Comparison of ENCODE assay signal across 15 cellular contexts in the genomic region with DNA sequence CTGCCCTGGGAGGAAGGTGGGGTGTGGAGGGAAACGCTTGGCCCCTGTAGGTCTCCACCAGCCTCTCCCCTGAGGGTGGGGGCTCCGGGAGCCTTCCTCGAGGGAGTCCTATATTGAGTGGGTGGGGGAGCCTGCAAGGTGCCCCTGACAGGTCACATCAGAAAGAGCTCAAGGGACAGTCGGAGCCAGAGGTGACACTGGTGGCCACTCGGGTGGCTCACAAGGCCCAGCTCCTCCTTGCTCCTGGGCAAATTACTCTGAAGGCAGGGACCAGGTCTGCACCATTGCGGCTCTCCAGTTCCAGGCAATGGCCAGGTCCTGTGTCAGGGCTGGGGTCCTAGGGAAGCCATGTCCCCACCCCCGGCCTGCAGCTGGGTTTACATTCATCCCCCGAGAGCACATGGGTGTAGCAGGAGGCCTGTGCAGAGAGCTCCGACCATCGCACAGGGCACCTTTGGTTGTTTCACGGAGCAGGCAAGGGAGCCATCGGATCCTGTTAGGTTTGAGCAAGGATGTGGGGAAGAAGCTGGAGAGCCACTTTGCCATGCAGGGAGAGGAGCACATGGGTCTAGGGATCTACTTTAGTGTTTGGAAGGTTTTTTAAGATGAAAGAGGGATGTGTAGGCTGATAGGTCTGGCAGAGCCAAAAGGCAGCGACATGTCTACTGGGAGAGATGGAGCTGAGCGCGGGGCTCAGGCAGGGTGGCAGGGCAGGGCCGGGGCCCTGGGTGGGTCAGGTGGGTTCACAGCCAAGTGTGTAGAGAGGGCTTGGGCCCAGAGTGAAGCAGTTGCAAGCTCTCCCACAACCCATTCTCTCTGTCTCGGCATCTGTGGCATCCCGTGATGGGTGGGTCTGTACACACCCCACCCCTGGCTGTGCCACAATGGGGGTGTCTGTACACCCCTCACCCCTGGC. TPM values are rescaled to one million over a fixed set of nuclear protein-coding genes. Genes with fewer than 3 reads are reported as not detected.
A peak's percentile ranks its signal among the peaks of the same experiment; 100 is the strongest.
DNase-seq lines count a peak whose midpoint lies in the region; TF ChIP-seq lines count a peak whose summit lies in the region.
"Had no signal": no experiment of that assay in that cellular context is flagged by ENCODE, and none has a peak within 500 bp of the region (broad histone marks: within the 10 kb centered on the region; RNA-seq: fewer than 3 reads in every experiment).

No MANE protein-coding gene starts in this region.

- H4K20me1 ChIP-seq in hepatocyte (ENCODE audit: insufficient read depth, poor library complexity, severe bottlenecking) (no peaks in the 10 kb centered on the region), mammary epithelial cell (ENCODE audit: insufficient read depth, low read length) (peaks cover 5% of the 10 kb centered on the region)

- 92% methylated on average over 17 of the region's 18 CpGs for WGBS in hepatocyte (ENCODE audit: low lambda C conversion rate, missing lambda C conversion rate)
- WGBS in spleen, 5 donors: 88 to 94% (median 92%) methylated on average over 17 to 18 of the region's 18 CpGs
- 96% methylated on average over 9 of the region's 18 CpGs for WGBS in mammary epithelial cell (ENCODE audit: low coverage, missing lambda C conversion rate)

- CTCF ChIA-PET in mammary epithelial cell (lab: Charles Lee; ENCODE audit: low non-redundant PET): no interaction called here

- no peak overlapping the region for H3K4me3 ChIP-seq in hepatocyte
- H3K4me3 ChIP-seq in spleen: no peak overlapping the region
- H3K4me3 ChIP-seq in mammary epithelial cell (replicated peaks in 1 of 3; ENCODE audit: insufficient read depth in 1 of 3, low read depth in 2 of 3, low read length in 3 of 3): no peak overlapping the region
- H3K4me3 ChIP-seq: colonic mucosa, esophagus muscularis mucosa, heart right ventricle, transverse colon had no signal

- in situ Hi-C loops in mammary epithelial cell (cut with MboI; ENCODE audit: low sequenced_read_pairs in 2 of 2): loop anchor here in 1 of 2 donors (25.0 kb wide), 1 partner anchor 818 kb away; a partner anchor contains a TSS

- H2AFZ ChIP-seq in hepatocyte (no peak overlapping the region), mammary epithelial cell (ENCODE audit: low read depth, low read length) (no peak overlapping the region)

- intact Hi-C loops in spleen (cut with DNase I; ENCODE audit: low total_unique reads) (no loop called here), mammary epithelial cell (cut with micrococcal nuclease) (no loop called here)

- peak; percentile 55 for DNase-seq in activated effector memory CD4-positive, alpha-beta T cell treated with anti-CD3 and anti-CD28 coated beads, Interleukin-2, amount 50 U/mL, for 16 hours
- DNase-seq in activated effector memory CD4-positive, alpha-beta T cell treated with Interleukin-2 at 50 U/mL for 16 hours: no peak
- peak; percentile 41 for DNase-seq in RPMI7951 (ENCODE audit: low read depth)
- no peak for DNase-seq in hepatocyte (ENCODE audit: low spot score)
- peak; percentile 61 for DNase-seq in spleen
- no peak for DNase-seq in mesenteric fat pad (ENCODE audit: low spot score)
- DNase-seq in NCI-H446 (lab: John Stamatoyannopoulos, UW): no peak
- no peak for DNase-seq in mammary epithelial cell
- DNase-seq: activated T-cell treated with anti-CD3 and anti-CD28 coated beads for 4 hours; heart right ventricle; stimulated activated CD4-positive, alpha-beta T cell treated with anti-CD3 and anti-CD28 coated beads, Interleukin-2, amount 100 ng/mL, for 48 hours; transverse colon had no signal

- H3K79me2 ChIP-seq in hepatocyte (no peaks in the 10 kb centered on the region), mammary epithelial cell (ENCODE audit: insufficient read depth, low read length) (no peaks in the 10 kb centered on the region)

- H3K9me2 ChIP-seq in hepatocyte (replicated peaks; ENCODE audit: insufficient read depth): no peaks in the 10 kb centered on the region

- no peak overlapping the region for H3K9ac ChIP-seq in mammary epithelial cell (ENCODE audit: insufficient read depth, low read length)

- no peaks in the 10 kb centered on the region for H3K27me3 ChIP-seq in hepatocyte
- H3K27me3 ChIP-seq in spleen (replicated peaks in 1 of 7): no peaks in the 10 kb centered on the region
- no peaks in the 10 kb centered on the region for H3K27me3 ChIP-seq in mammary epithelial cell (ENCODE audit: insufficient read depth, low read length)
- H3K27me3 ChIP-seq: colonic mucosa, esophagus muscularis mucosa, heart right ventricle, transverse colon had no signal

- H3K36me3 ChIP-seq in hepatocyte (replicated peaks; ENCODE audit: insufficient read depth, low read depth) (no peaks in the 10 kb centered on the region), spleen (peaks cover 0 to 43% (median 26%) of the 10 kb centered on the region in 6 donors), mammary epithelial cell (ENCODE audit: insufficient read depth, low read length) (peaks cover 12% of the 10 kb centered on the region)
- H3K36me3 ChIP-seq: colonic mucosa, transverse colon had no signal

- dilution Hi-C loops in mammary epithelial cell (cut with HindIII; ENCODE audit: low sequenced_read_pairs): loop anchor here (5.0 to 25.0 kb wide), 3 partner anchors 213 to 718 kb away; no protein-coding TSS in a partner anchor

- H3K9me3 ChIP-seq in hepatocyte (ENCODE audit: low read depth): no peaks in the 10 kb centered on the region
- no peaks in the 10 kb centered on the region for H3K9me3 ChIP-seq in spleen
- H3K9me3 ChIP-seq in mammary epithelial cell (replicated peaks; ENCODE audit: insufficient read depth, low read length): no peaks in the 10 kb centered on the region
- H3K9me3 ChIP-seq: colonic mucosa, esophagus muscularis mucosa, heart right ventricle, transverse colon had no signal

- no peak overlapping the region for H3K4me2 ChIP-seq in hepatocyte
- no peak overlapping the region for H3K4me2 ChIP-seq in mammary epithelial cell (ENCODE audit: insufficient read depth, low read depth, low read length)

- H3K27ac ChIP-seq in hepatocyte (peak overlapping the region; percentile 47), spleen (no peak overlapping the region), mammary epithelial cell (ENCODE audit: insufficient read depth, low read depth, low read length) (no peak overlapping the region)
- H3K27ac ChIP-seq: colonic mucosa, esophagus muscularis mucosa, heart right ventricle, transverse colon had no signal

- TF ChIP-seq CTCF in hepatocyte (IDR thresholded peaks at IDR 0.05; ENCODE audit: poor library complexity) (no peak), spleen (IDR thresholded peaks at IDR 0.05 in 8 of 11, conservative IDR thresholded peaks at IDR 0.05 in 3 of 11) (no peak), mammary epithelial cell (conservative IDR thresholded peaks at IDR 0.05 in 1 of 2, IDR thresholded peaks at IDR 0.05 in 1 of 2; ENCODE audit: extremely low read depth in 1 of 2, insufficient read depth in 1 of 2, low read depth in 1 of 2, low read length in 2 of 2) (no peak)

- TF ChIP-seq POLR2A in spleen (IDR thresholded peaks at IDR 0.05): no peak

- H3K4me1 ChIP-seq in hepatocyte (ENCODE audit: insufficient read depth): peaks cover 16% of the 10 kb centered on the region
- H3K4me1 ChIP-seq in spleen: peaks cover 0 to 15% (median 8%) of the 10 kb centered on the region in 6 donors
- no peaks in the 10 kb centered on the region for H3K4me1 ChIP-seq in mammary epithelial cell (ENCODE audit: insufficient read depth, low read length)
- H3K4me1 ChIP-seq: colonic mucosa had no signal

- no TSS peak for BruUV-seq in mammary epithelial cell (replicated peaks; lab: Mats Ljungman, UMichigan)

RNA-seq across cellular contexts. Expression of a gene that starts 14.8 kb away (rescaled TPM):
- 173 and 194 TPM in 2 replicates for total RNA-seq in RPMI7951 (2014; rRNA removed; shearing (Covaris generic))
- total RNA-seq in hepatocyte (69.6 and 80.2 TPM in 2 replicates), spleen (10 to 100 TPM; 14.3 to 96.6 (median 60.5) TPM), mesenteric fat pad (788 TPM), mammary epithelial cell (100 to 1,000 TPM; 358 to 706 TPM)
- polyA plus RNA-seq in hepatocyte (81.9 and 82.9 TPM in 2 replicates), spleen (10 to 100 TPM in 1 of 3 donors, 1 to 10 TPM in 2; 4.3 to 22.7 (median 6.4) TPM), mammary epithelial cell (244 TPM)
- 376 TPM for polyA minus RNA-seq in mammary epithelial cell

RNA-seq across cellular contexts. Expression of a gene that starts 19.4 kb away (rescaled TPM):
- total RNA-seq in RPMI7951 (2014; rRNA removed; shearing (Covaris generic)): 17.4 and 21.4 TPM in 2 replicates
- total RNA-seq in hepatocyte: 13.4 and 32.9 TPM in 2 replicates
- polyA plus RNA-seq in hepatocyte: 12.6 and 19.6 TPM in 2 replicates
- 10 to 100 TPM; 21.0 to 41.4 (median 31.3) TPM for total RNA-seq in spleen
- polyA plus RNA-seq in spleen: 10 to 100 TPM; 17.5 to 32.3 (median 30.8) TPM
- 19.2 TPM for total RNA-seq in mesenteric fat pad
- 10 to 100 TPM; 20.2 to 34.4 TPM for total RNA-seq in mammary epithelial cell
- 15.9 TPM for polyA plus RNA-seq in mammary epithelial cell
- polyA minus RNA-seq in mammary epithelial cell: 8.8 TPM

RNA-seq across cellular contexts. Expression of a gene that starts 48.1 kb away (rescaled TPM):
- not detected in 2 replicates for total RNA-seq in RPMI7951 (2014; rRNA removed; shearing (Covaris generic))
- 0.16 and 1.0 TPM in 2 replicates for total RNA-seq in hepatocyte
- not detected in 2 replicates for polyA plus RNA-seq in hepatocyte
- not detected for total RNA-seq in spleen
- not detected for polyA plus RNA-seq in spleen
- total RNA-seq in mesenteric fat pad: not detected
- under 1 TPM in 1 of 2 donors, not detected in 1; 0.35 TPM for total RNA-seq in mammary epithelial cell
- 0.02 TPM for polyA plus RNA-seq in mammary epithelial cell
- polyA minus RNA-seq in mammary epithelial cell: not detected
- total RNA-seq: esophagus muscularis mucosa, heart right ventricle, myocyte, transverse colon had no signal
- polyA plus RNA-seq: heart right ventricle had no signal

Comparison
In these comparisons a context has a peak if more than half of its experiments do, and no peak if none do; other contexts are left out.
1. DNase-seq: peak in activated effector memory CD4-positive, alpha-beta T cell treated with anti-CD3 and anti-CD28 coated beads, Interleukin-2, amount 50 U/mL, for 16 hours (single experiment), RPMI7951 (single experiment) and spleen (single experiment); none in activated effector memory CD4-positive, alpha-beta T cell treated with Interleukin-2 at 50 U/mL for 16 hours (single experiment), hepatocyte (single experiment), mesenteric fat pad (single experiment), NCI-H446 (0 of 2) and mammary epithelial cell (single experiment).